ENCODE assay signal across 9 cellular contexts in genomic region chr10:96743988-96744585, GRCh38. TPM values are rescaled to one million over a fixed set of nuclear protein-coding genes. Genes with fewer than 3 reads are reported as not detected.
A peak's percentile ranks its signal among the peaks of the same experiment; 100 is the strongest.
DNase-seq lines count a peak whose midpoint lies in the region; ATAC-seq and TF ChIP-seq lines count a peak whose summit lies in the region.
"Had no signal": no experiment of that assay in that cellular context is flagged by ENCODE, and none has a peak within 500 bp of the region (broad histone marks: within the 10 kb centered on the region; RNA-seq: fewer than 3 reads in every experiment).

No MANE protein-coding gene starts in this region.

- H3K4me3 ChIP-seq in PC-3 (ENCODE audit: low read length) (no peak overlapping the region), fibroblast of the aortic adventitia (ENCODE audit: low read depth, low read length) (no peak overlapping the region)

- H3K27ac ChIP-seq in PC-3 (ENCODE audit: low read length) (no peak overlapping the region), RWPE1 (no peak overlapping the region)

- intact Hi-C loops in activated naive CD4-positive, alpha-beta T cell treated with anti-CD3 and anti-CD28 coated beads for 36 hours (cut with micrococcal nuclease): loop anchor here (2.0 kb wide), 1 partner anchor 101 kb away; no protein-coding TSS in a partner anchor
- intact Hi-C loops in PC-3 (cut with micrococcal nuclease): loop anchor here (1.0 kb wide), 1 partner anchor 103 kb away; no protein-coding TSS in a partner anchor

- H2AFZ ChIP-seq in PC-3 (ENCODE audit: low read length): no peak overlapping the region

- peak; percentile 40 for TF ChIP-seq CTCF in PC-3 (conservative IDR thresholded peaks at IDR 0.05; ENCODE audit: low read depth, low read length)
- peak; percentile 18 for TF ChIP-seq CTCF in fibroblast of the aortic adventitia (IDR thresholded peaks at IDR 0.05; ENCODE audit: insufficient read depth, low read length)
- no peak for TF ChIP-seq CTCF in RWPE1 (conservative IDR thresholded peaks at IDR 0.05; ENCODE audit: low read depth)

- H3K36me3 ChIP-seq in PC-3 (ENCODE audit: low read depth, low read length): no peaks in the 10 kb centered on the region

- H3K9ac ChIP-seq in PC-3 (ENCODE audit: low read length): no peak overlapping the region

- no TSS peak for BruUV-seq in PC-3 (replicated peaks; lab: Mats Ljungman, UMichigan)

- H3K4me1 ChIP-seq in PC-3 (ENCODE audit: insufficient read depth, low read length): peaks cover 3% of the 10 kb centered on the region; the same call in 1 of the 2 replicates

- H3K9me3 ChIP-seq in PC-3 (ENCODE audit: low read length): no peaks in the 10 kb centered on the region

- no peaks in the 10 kb centered on the region for H3K9me3 Mint-ChIP-seq in activated naive CD4-positive, alpha-beta T cell treated with anti-CD3 and anti-CD28 coated beads, Interleukin-2, amount 50 U/mL, for 24 hours
- H3K9me3 Mint-ChIP-seq in activated naive CD4-positive, alpha-beta T cell treated with anti-CD3 and anti-CD28 coated beads for 36 hours: no peaks in the 10 kb centered on the region

- no peaks in the 10 kb centered on the region for H3K27me3 ChIP-seq in PC-3 (ENCODE audit: low read length)

- no peaks in the 10 kb centered on the region for H3F3A ChIP-seq in PC-3 (ENCODE audit: low read length, unreplicated experiment)

- H3K4me3 Mint-ChIP-seq in activated naive CD4-positive, alpha-beta T cell treated with anti-CD3 and anti-CD28 coated beads, Interleukin-2, amount 50 U/mL, for 24 hours: no peak overlapping the region
- no peak overlapping the region for H3K4me3 Mint-ChIP-seq in activated naive CD4-positive, alpha-beta T cell treated with anti-CD3 and anti-CD28 coated beads for 36 hours

- no peaks in the 10 kb centered on the region for H3K79me2 ChIP-seq in PC-3 (ENCODE audit: low read length)

- peak overlapping the region; percentile 41 for H3K27ac Mint-ChIP-seq in activated naive CD4-positive, alpha-beta T cell treated with anti-CD3 and anti-CD28 coated beads, Interleukin-2, amount 50 U/mL, for 24 hours
- H3K27ac Mint-ChIP-seq in activated naive CD4-positive, alpha-beta T cell treated with anti-CD3 and anti-CD28 coated beads for 36 hours: no peak overlapping the region

- POLR2A ChIA-PET in PC-3 (lab: Charles Lee; ENCODE audit: unreplicated experiment): no interaction called here
- POLR2A ChIA-PET in RWPE1 (lab: Yijun Ruan, JAX; ENCODE audit: low non-redundant PET): no interaction called here

- no peak for DNase-seq in activated naive CD4-positive, alpha-beta T cell treated with anti-CD3 and anti-CD28 coated beads for 36 hours
- DNase-seq in PC-3: no peak
- DNase-seq in fibroblast of the aortic adventitia (ENCODE audit: low read depth): peak; percentile 9
- DNase-seq in superior temporal gyrus (ENCODE audit: extremely low spot score): peak; percentile 29
- DNase-seq in RWPE1 (ENCODE audit: low spot score): no peak
- DNase-seq in SW480 (ENCODE audit: low spot score): no peak
- no peak for DNase-seq in activated effector memory CD4-positive, alpha-beta T cell treated with Interleukin-2 at 50 U/mL for 16 hours
- DNase-seq: activated CD4-positive, alpha-beta T cell treated with anti-CD3 and anti-CD28 coated beads for 48 hours had no signal

- no peaks in the 10 kb centered on the region for H4K20me1 ChIP-seq in PC-3 (ENCODE audit: low read length)

- H3K27me3 Mint-ChIP-seq in activated naive CD4-positive, alpha-beta T cell treated with anti-CD3 and anti-CD28 coated beads, Interleukin-2, amount 50 U/mL, for 24 hours: no peaks in the 10 kb centered on the region
- no peaks in the 10 kb centered on the region for H3K27me3 Mint-ChIP-seq in activated naive CD4-positive, alpha-beta T cell treated with anti-CD3 and anti-CD28 coated beads for 36 hours (ENCODE audit: low read depth)

- no peaks in the 10 kb centered on the region for H3K9me2 ChIP-seq in PC-3 (replicated peaks; ENCODE audit: low read length)

- no peaks in the 10 kb centered on the region for H3K36me3 Mint-ChIP-seq in activated naive CD4-positive, alpha-beta T cell treated with anti-CD3 and anti-CD28 coated beads, Interleukin-2, amount 50 U/mL, for 24 hours
- no peaks in the 10 kb centered on the region for H3K36me3 Mint-ChIP-seq in activated naive CD4-positive, alpha-beta T cell treated with anti-CD3 and anti-CD28 coated beads for 36 hours (ENCODE audit: low read depth)

- ATAC-seq in PC-3: no peak

- CTCF ChIA-PET in activated naive CD4-positive, alpha-beta T cell treated with anti-CD3 and anti-CD28 coated beads for 36 hours (lab: Charles Lee): interaction anchor here (1.2 kb wide), 1 partner anchor 101 kb away, joined by 3 read pairs; no protein-coding TSS in a partner anchor
- CTCF ChIA-PET in PC-3 (lab: Charles Lee) (interaction anchor here (0.6 to 1.0 kb wide), 2 partner anchors 103 to 229 kb away, joined by 4 to 5 read pairs; no protein-coding TSS in a partner anchor), RWPE1 (lab: Yijun Ruan, JAX) (interaction anchor here (0.6 to 1.5 kb wide), 3 partner anchors 59 to 441 kb away, joined by 3 to 8 read pairs (median 3); no protein-coding TSS in a partner anchor)

- H3K4me2 ChIP-seq in PC-3 (ENCODE audit: low read length): no peak overlapping the region

- peaks cover 14% of the 10 kb centered on the region for H3K4me1 Mint-ChIP-seq in activated naive CD4-positive, alpha-beta T cell treated with anti-CD3 and anti-CD28 coated beads, Interleukin-2, amount 50 U/mL, for 24 hours
- H3K4me1 Mint-ChIP-seq in activated naive CD4-positive, alpha-beta T cell treated with anti-CD3 and anti-CD28 coated beads for 36 hours (ENCODE audit: low read depth): peaks cover 6% of the 10 kb centered on the region

RNA-seq across cellular contexts. Expression of gene PIK3AP1, which starts 23.8 kb away (rescaled TPM):
- 1 to 10 TPM; 1.6 to 1.7 TPM for total RNA-seq in activated naive CD4-positive, alpha-beta T cell treated with anti-CD3 and anti-CD28 coated beads for 36 hours
- total RNA-seq in PC-3 (2014; rRNA removed): 3.7 and 4.7 TPM in 2 replicates
- total RNA-seq in fibroblast of the aortic adventitia (ENCODE audit: low replicate concordance): 2.0 TPM in 1 of 2 replicates, not detected in the other

Comparison
In these comparisons a context has a peak if more than half of its experiments do, and no peak if none do; other contexts are left out.
1. DNase-seq: peak in fibroblast of the aortic adventitia (single experiment) and superior temporal gyrus (single experiment); none in activated naive CD4-positive, alpha-beta T cell treated with anti-CD3 and anti-CD28 coated beads for 36 hours (single experiment), PC-3 (single experiment), RWPE1 (single experiment), SW480 (single experiment) and activated effector memory CD4-positive, alpha-beta T cell treated with Interleukin-2 at 50 U/mL for 16 hours (single experiment).